ENCODE assay signal across 8 cellular contexts in genomic region chr14:100540141-100540925, GRCh38. TPM values are rescaled to one million over a fixed set of nuclear protein-coding genes. Genes with fewer than 3 reads are reported as not detected.
DNase-seq lines count a peak whose midpoint lies in the region; ATAC-seq and TF ChIP-seq lines count a peak whose summit lies in the region.

No MANE protein-coding gene starts in this region.

- POLR2A ChIA-PET in Caco-2 (lab: Charles Lee) = no interaction called here
- POLR2A ChIA-PET in activated CD4-positive, alpha-beta T cell treated with anti-CD3 and anti-CD28 coated beads, Interleukin-2, amount 10 ng/mL, durations not matched to agents 7 days and 5 days (lab: Charles Lee) = no interaction called here

- no TSS peak for BruUV-seq in Caco-2 (replicated peaks; lab: Mats Ljungman, UMichigan)

- intact Hi-C loops in Caco-2 (cut with micrococcal nuclease; ENCODE audit: unreplicated experiment) = loop anchor here (10.0 kb wide), 1 partner anchor 104 kb away; no protein-coding TSS in a partner anchor

- H3K27me3 Mint-ChIP-seq in Caco-2 (ENCODE audit: insufficient read depth, unreplicated experiment) (peaks cover 4% of the 10 kb centered on the region), nephron progenitor cell (ENCODE audit: low read depth, poor library complexity) (peaks cover 4% of the 10 kb centered on the region)
- H3K27me3 Mint-ChIP-seq in activated CD4-positive, alpha-beta T cell treated with anti-CD3 and anti-CD28 coated beads, Interleukin-2, amount 10 ng/mL, durations not matched to agents 7 days and 5 days = no peaks in the 10 kb centered on the region

- DNase-seq in Caco-2 (peak; percentile 31 to 55), dermis blood vessel endothelial cell (peak; percentile 18), nephron progenitor cell (peak; percentile 66), globus pallidus (ENCODE audit: low spot score) (no peak)
- no peak for DNase-seq in activated CD8-positive, alpha-beta memory T cell treated with anti-CD3 and anti-CD28 coated beads for 24 hours
- no peak for DNase-seq in activated CD4-positive, alpha-beta T cell treated with anti-CD3 and anti-CD28 coated beads, Interleukin-2, amount 10 ng/mL, durations not matched to agents 7 days and 5 days

- H3K9me3 Mint-ChIP-seq in Caco-2 (ENCODE audit: unreplicated experiment) (no peaks in the 10 kb centered on the region), nephron progenitor cell (no peaks in the 10 kb centered on the region)
- H3K9me3 Mint-ChIP-seq in activated CD4-positive, alpha-beta T cell treated with anti-CD3 and anti-CD28 coated beads, Interleukin-2, amount 10 ng/mL, durations not matched to agents 7 days and 5 days = no peaks in the 10 kb centered on the region

- H3K9me3 ChIP-seq in Caco-2 = no peaks in the 10 kb centered on the region

- no peak for ATAC-seq in HG03196 (IDR thresholded peaks at IDR 0.05; ENCODE audit: unreplicated experiment)

- H3K27me3 ChIP-seq in Caco-2 (replicated peaks; ENCODE audit: control insufficient read depth, insufficient read depth, low read length) = no peaks in the 10 kb centered on the region

- no peaks in the 10 kb centered on the region for H3K4me1 Mint-ChIP-seq in Caco-2 (ENCODE audit: low read depth, unreplicated experiment)
- H3K4me1 Mint-ChIP-seq in nephron progenitor cell = peaks cover 40% of the 10 kb centered on the region
- H3K4me1 Mint-ChIP-seq in activated CD4-positive, alpha-beta T cell treated with anti-CD3 and anti-CD28 coated beads, Interleukin-2, amount 10 ng/mL, durations not matched to agents 7 days and 5 days = no peaks in the 10 kb centered on the region

- no peak overlapping the region for H3K4me3 ChIP-seq in Caco-2 (ENCODE audit: low read depth, low read length)

- TF ChIP-seq CTCF in Caco-2 (IDR thresholded peaks at IDR 0.05; ENCODE audit: insufficient read depth in 1 of 2, low read depth in 1 of 2, low read length in 1 of 2, severe bottlenecking in 1 of 2, unreplicated experiment in 1 of 2) (peak; percentile 14 to 39), LNCAP (IDR thresholded peaks at IDR 0.05) (peak; percentile 30; the same call in 1 of the 2 replicates), nephron progenitor cell (IDR thresholded peaks at IDR 0.05) (peak; percentile 59)

- H3K36me3 Mint-ChIP-seq in Caco-2 (ENCODE audit: insufficient read depth, unreplicated experiment) = no peaks in the 10 kb centered on the region
- no peaks in the 10 kb centered on the region for H3K36me3 Mint-ChIP-seq in nephron progenitor cell (ENCODE audit: low read depth)
- no peaks in the 10 kb centered on the region for H3K36me3 Mint-ChIP-seq in activated CD4-positive, alpha-beta T cell treated with anti-CD3 and anti-CD28 coated beads, Interleukin-2, amount 10 ng/mL, durations not matched to agents 7 days and 5 days (ENCODE audit: low read depth)

- no peaks in the 10 kb centered on the region for H3K4me1 ChIP-seq in Caco-2

- no peak overlapping the region for H3K27ac Mint-ChIP-seq in Caco-2 (ENCODE audit: unreplicated experiment)
- no peak overlapping the region for H3K27ac Mint-ChIP-seq in nephron progenitor cell
- no peak overlapping the region for H3K27ac Mint-ChIP-seq in activated CD4-positive, alpha-beta T cell treated with anti-CD3 and anti-CD28 coated beads, Interleukin-2, amount 10 ng/mL, durations not matched to agents 7 days and 5 days

- CTCF ChIA-PET in Caco-2 (lab: Charles Lee) = interaction anchor here (1.3 kb wide), 1 partner anchor 105 kb away, joined by 5 read pairs; no protein-coding TSS in a partner anchor
- CTCF ChIA-PET in activated CD4-positive, alpha-beta T cell treated with anti-CD3 and anti-CD28 coated beads, Interleukin-2, amount 10 ng/mL, durations not matched to agents 7 days and 5 days (lab: Charles Lee) = interaction anchor here (1.7 kb wide), 1 partner anchor 106 kb away, joined by 4 read pairs; no protein-coding TSS in a partner anchor

- H3K36me3 ChIP-seq in Caco-2 (ENCODE audit: control insufficient read depth, insufficient read depth, low read length) = no peaks in the 10 kb centered on the region

- H3K4me3 Mint-ChIP-seq in Caco-2 (ENCODE audit: unreplicated experiment) (no peak overlapping the region), nephron progenitor cell (no peak overlapping the region)
- no peak overlapping the region for H3K4me3 Mint-ChIP-seq in activated CD4-positive, alpha-beta T cell treated with anti-CD3 and anti-CD28 coated beads, Interleukin-2, amount 10 ng/mL, durations not matched to agents 7 days and 5 days

RNA-seq across cellular contexts. Expression of gene BEGAIN, which starts 46.9 kb away (rescaled TPM):
- total RNA-seq in Caco-2 (2022) (0.54 TPM in 1 of 2 replicates, not detected in the other), dermis blood vessel endothelial cell (0.17 and 0.37 TPM in 2 replicates)
- total RNA-seq in activated CD4-positive, alpha-beta T cell treated with anti-CD3 and anti-CD28 coated beads, Interleukin-2, amount 10 ng/mL, durations not matched to agents 7 days and 5 days = under 1 TPM in 1 of 2 experiments, not detected in 1; 0.10 TPM

Comparison
In these comparisons a context has a peak if more than half of its experiments do, and no peak if none do; other contexts are left out.
1. DNase-seq: peak in Caco-2 (2 of 2), dermis blood vessel endothelial cell (single experiment) and nephron progenitor cell (single experiment); none in activated CD8-positive, alpha-beta memory T cell treated with anti-CD3 and anti-CD28 coated beads for 24 hours (single experiment), activated CD4-positive, alpha-beta T cell treated with anti-CD3 and anti-CD28 coated beads, Interleukin-2, amount 10 ng/mL, durations not matched to agents 7 days and 5 days (single experiment) and globus pallidus (single experiment).
2. Peak in every context shown above with its lines, with median percentiles within 50 percentile points of each other: CTCF ChIP-seq.